ENCODE assay signal across 30 cellular contexts in the genomic region with DNA sequence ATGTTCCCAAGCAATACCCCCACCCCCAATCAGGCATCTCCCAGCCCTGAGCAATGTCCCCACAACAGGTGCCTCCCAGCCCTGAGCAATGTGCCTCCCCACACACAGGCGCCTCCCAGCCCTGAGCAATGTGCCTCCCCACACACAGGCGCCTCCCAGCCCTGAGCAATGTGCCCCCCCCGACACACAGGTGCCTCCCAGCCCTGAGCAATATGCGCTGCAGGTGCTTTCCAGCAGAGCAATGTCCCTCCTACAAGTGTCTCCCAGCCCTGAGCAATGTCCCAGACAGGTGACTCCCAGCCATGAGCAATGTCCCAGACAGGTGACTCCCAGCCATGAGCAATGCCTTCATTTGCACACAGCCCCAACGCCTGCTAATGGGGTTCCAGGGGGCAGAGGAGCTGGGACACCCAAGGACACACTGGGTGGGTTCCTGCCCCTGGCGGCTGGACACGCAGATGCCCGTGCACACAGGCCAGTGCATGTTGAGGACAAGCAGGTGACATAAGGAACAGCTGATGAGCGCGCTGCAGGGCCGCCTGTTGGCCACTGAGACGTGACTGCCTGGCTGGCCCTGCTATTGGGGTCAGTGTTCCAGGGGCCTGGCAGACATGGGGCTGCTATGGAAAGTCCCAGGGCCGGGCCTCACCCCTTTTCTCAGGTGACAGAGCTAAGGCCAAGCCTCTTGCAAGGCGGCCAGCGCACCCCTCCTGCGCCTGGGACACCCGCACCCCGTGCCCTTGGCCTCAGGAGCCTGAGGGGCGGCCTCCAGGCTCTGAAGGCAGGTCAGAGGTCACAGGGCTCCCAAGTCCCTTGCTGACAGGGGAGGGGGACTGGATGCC. TPM values are rescaled to one million over a fixed set of nuclear protein-coding genes. Genes with fewer than 3 reads are reported as not detected.
"Had no signal": no experiment of that assay in that cellular context is flagged by ENCODE, and none has a peak within 500 bp of the region (broad histone marks: within the 10 kb centered on the region; RNA-seq: fewer than 3 reads in every experiment).

No MANE protein-coding gene starts in this region.

- H3K4me1 ChIP-seq: adrenal gland, ascending aorta, sigmoid colon, upper lobe of right lung had no signal

- H3K27me3 ChIP-seq: adrenal gland, ascending aorta, sigmoid colon, upper lobe of right lung had no signal

- H3K36me3 ChIP-seq: adrenal gland, ascending aorta, brain microvascular endothelial cell, sigmoid colon, upper lobe of right lung had no signal

- ATAC-seq: activated T-cell treated with anti-CD3 and anti-CD28 coated beads, Interleukin-2, amount 50 U/mL, for 4 hours; left cardiac atrium; naive thymus-derived CD4-positive, alpha-beta T cell; stimulated activated naive CD8-positive, alpha-beta T cell treated with anti-CD3 and anti-CD28 coated beads, Interleukin-15, Interleukin-2, amounts not matched to agents 100 U/mL and 50 U/mL, for 24 hours; T-cell; upper lobe of right lung had no signal

- FAIRE-seq: endometrium, islet of Langerhans had no signal

- H3K4me3 ChIP-seq: adrenal gland, ascending aorta, sigmoid colon, upper lobe of right lung had no signal

- H3K9me3 ChIP-seq: adrenal gland, ascending aorta, sigmoid colon, upper lobe of right lung had no signal

- DNase-seq: activated CD4-positive, CD25-positive, alpha-beta regulatory T cell treated with anti-CD3 and anti-CD28 coated beads, Interleukin-2, amount 50 U/mL, for 72 hours; activated CD8-positive, alpha-beta memory T cell treated with anti-CD3 and anti-CD28 coated beads for 24 hours; activated CD8-positive, alpha-beta memory T cell treated with anti-CD3 and anti-CD28 coated beads, Interleukin-2, amount 50 U/mL, for 48 hours; activated naive CD4-positive, alpha-beta T cell; activated T-cell treated with anti-CD3 and anti-CD28 coated beads, Interleukin-2, amount 50 U/mL, for 4 hours; adrenal gland; brain microvascular endothelial cell; effector CD4-positive, alpha-beta T cell; foreskin melanocyte; left cardiac atrium; mesenchymal stem cell; naive thymus-derived CD4-positive, alpha-beta T cell; posterior cingulate gyrus; sigmoid colon; stimulated activated CD4-positive, alpha-beta T cell treated with anti-CD3 and anti-CD28 coated beads, Interleukin-4, amount 100 ng/mL, for 24 hours; stimulated activated naive CD8-positive, alpha-beta T cell treated with anti-CD3 and anti-CD28 coated beads, Interleukin-15, Interleukin-2, amounts not matched to agents 100 U/mL and 50 U/mL, for 24 hours; T-cell; upper lobe of right lung had no signal

- H3K27ac ChIP-seq: adrenal gland, ascending aorta, brain microvascular endothelial cell, sigmoid colon, upper lobe of right lung, VCaP had no signal

RNA-seq across cellular contexts. Expression of a gene that starts 26.9 kb away (rescaled TPM):
- total RNA-seq: activated T-cell treated with anti-CD3 and anti-CD28 coated beads, Interleukin-2, amount 50 U/mL, for 4 hours; activated T-helper 2 cell treated with anti-CD3 and anti-CD28 coated beads, Interferon-gamma antibody, Interleukin-2, Interleukin-4, amounts not matched to agents 10 μg/mL and 5 μg/mL and 100 μg/mL, durations not matched to agents 14 hours and 24 hours and 36 hours; ascending aorta; epithelial cell of proximal tubule; left cardiac atrium; lower leg skin; mucosa of gallbladder; naive thymus-derived CD4-positive, alpha-beta T cell; neural crest cell; omental fat pad; renal cortical epithelial cell; sigmoid colon; subcutaneous adipose tissue; T-cell; upper lobe of right lung had no signal
- polyA plus RNA-seq: naive thymus-derived CD4-positive, alpha-beta T cell had no signal
